In genomic region chr2:182716665-182716990, GRCh38 we compare ENCODE assay signal across 9 cellular contexts. TPM values are rescaled to one million over a fixed set of nuclear protein-coding genes. Genes with fewer than 3 reads are reported as not detected.
DNase-seq lines count a peak whose midpoint lies in the region; ATAC-seq and TF ChIP-seq lines count a peak whose summit lies in the region.
"Had no signal": no experiment of that assay in that cellular context is flagged by ENCODE, and none has a peak within 500 bp of the region (broad histone marks: within the 10 kb centered on the region; RNA-seq: fewer than 3 reads in every experiment).

No MANE protein-coding gene starts in this region.

- H3K27ac ChIP-seq in naive thymus-derived CD4-positive, alpha-beta T cell (ENCODE audit: low read depth, low read length), result peak overlapping the region; percentile 73

- CTCF ChIA-PET in activated CD4-positive, alpha-beta T cell treated with anti-CD3 and anti-CD28 coated beads for 36 hours (lab: Charles Lee), result interaction anchor here (0.8 to 1.6 kb wide), 3 partner anchors 9 to 154 kb away, joined by 4 to 7 read pairs (median 4); no protein-coding TSS in a partner anchor
- CTCF ChIA-PET in naive thymus-derived CD4-positive, alpha-beta T cell (lab: Charles Lee), result interaction anchor here (0.6 kb wide), 2 partner anchors 405 to 1696 kb away, joined by 3 read pairs; no protein-coding TSS in a partner anchor

- H3K4me1 ChIP-seq in naive thymus-derived CD4-positive, alpha-beta T cell (ENCODE audit: control insufficient read depth in 2 of 2, insufficient read depth in 2 of 2, low read length in 2 of 2), result peaks cover 9 to 16% of the 10 kb centered on the region in 2 donors

- peaks cover 0 to 8% (median 0%) of the 10 kb centered on the region in 3 experiments for H3K36me3 ChIP-seq in naive thymus-derived CD4-positive, alpha-beta T cell (ENCODE audit: control insufficient read depth in 2 of 3, insufficient read depth in 3 of 3, low read length in 3 of 3)

- H3K4me3 ChIP-seq in LNCaP clone FGC (ENCODE audit: low read depth, low read length) (peak overlapping the region; percentile 93), choroid plexus epithelial cell (ENCODE audit: low read depth, low read length) (peak overlapping the region; percentile 97)
- peak overlapping the region; percentile 86 for H3K4me3 ChIP-seq in naive thymus-derived CD4-positive, alpha-beta T cell (ENCODE audit: low read length)

- peak; percentile 24 for DNase-seq in activated CD4-positive, alpha-beta T cell treated with anti-CD3 and anti-CD28 coated beads for 36 hours
- no peak for DNase-seq in activated CD4-positive, alpha-beta T cell treated with anti-CD3 and anti-CD28 coated beads, Interleukin-2, amount 50 U/mL, for 1 hour
- DNase-seq in LNCaP clone FGC (ENCODE audit: low read depth) (no peak), choroid plexus epithelial cell (ENCODE audit: low read depth) (no peak), NCI-H226 (no peak), glutamatergic neuron (no peak)
- no peak for DNase-seq in naive thymus-derived CD4-positive, alpha-beta T cell

- no peak for TF ChIP-seq CTCF in LNCaP clone FGC (IDR thresholded peaks at IDR 0.05; ENCODE audit: control insufficient read depth, extremely low read depth, insufficient read depth)
- no peak for TF ChIP-seq CTCF in choroid plexus epithelial cell (conservative IDR thresholded peaks at IDR 0.05; ENCODE audit: low read depth, low read length)
- no peak for TF ChIP-seq CTCF in glutamatergic neuron (IDR thresholded peaks at IDR 0.05; ENCODE audit: partially characterized antibody, unreplicated experiment)

- peaks cover 3% of the 10 kb centered on the region for H3K4me1 Mint-ChIP-seq in activated CD4-positive, alpha-beta T cell treated with anti-CD3 and anti-CD28 coated beads for 36 hours
- H3K4me1 Mint-ChIP-seq in naive thymus-derived CD4-positive, alpha-beta T cell, result peaks cover 0 to 13% (median 9%) of the 10 kb centered on the region in 7 donors
- H3K4me1 Mint-ChIP-seq in glutamatergic neuron (ENCODE audit: low read depth, unreplicated experiment), result no peaks in the 10 kb centered on the region

- H3K36me3 Mint-ChIP-seq in activated CD4-positive, alpha-beta T cell treated with anti-CD3 and anti-CD28 coated beads for 36 hours (ENCODE audit: low read depth), result peaks cover 4% of the 10 kb centered on the region
- peaks cover 0 to 6% (median 4%) of the 10 kb centered on the region in 5 donors for H3K36me3 Mint-ChIP-seq in naive thymus-derived CD4-positive, alpha-beta T cell
- H3K36me3 Mint-ChIP-seq in glutamatergic neuron (ENCODE audit: unreplicated experiment), result no peaks in the 10 kb centered on the region

- intact Hi-C loops in activated CD4-positive, alpha-beta T cell treated with anti-CD3 and anti-CD28 coated beads for 36 hours (cut with DNase I, micrococcal nuclease), result loop anchor here (1.0 to 5.0 kb wide), 7 partner anchors 49 to 1734 kb away; partner anchors contain the start of genes NCKAP1 (in 2 of the 2), NUP35 (in 2 of the 2), ITPRID2 (in 1 of the 2) and UBE2E3 (in 1 of the 2)
- intact Hi-C loops in naive thymus-derived CD4-positive, alpha-beta T cell (cut with micrococcal nuclease), result loop anchor here (1.0 to 5.0 kb wide), 8 partner anchors 16 to 1734 kb away; partner anchors contain the start of genes NCKAP1 (in 2 of the 2), NUP35 (in 2 of the 2), ITPRID2 (in 1 of the 2) and UBE2E3 (in 1 of the 2)

- POLR2A ChIA-PET in activated CD4-positive, alpha-beta T cell treated with anti-CD3 and anti-CD28 coated beads for 36 hours (lab: Charles Lee), result interaction anchor here (0.6 kb wide), 1 partner anchor 927 kb away, joined by 3 read pairs; no protein-coding TSS in a partner anchor
- POLR2A ChIA-PET in naive thymus-derived CD4-positive, alpha-beta T cell (lab: Charles Lee), result no interaction called here

- H3K4me3 Mint-ChIP-seq in activated CD4-positive, alpha-beta T cell treated with anti-CD3 and anti-CD28 coated beads for 36 hours, result no peak overlapping the region
- H3K4me3 Mint-ChIP-seq in naive thymus-derived CD4-positive, alpha-beta T cell, result no peak overlapping the region
- H3K4me3 Mint-ChIP-seq in glutamatergic neuron (ENCODE audit: unreplicated experiment), result no peak overlapping the region
- H3K4me3 Mint-ChIP-seq: activated T-cell treated with anti-CD3 and anti-CD28 coated beads, Interleukin-2, amount 50 U/mL, for 72 hours had no signal

- H3K27ac Mint-ChIP-seq in activated CD4-positive, alpha-beta T cell treated with anti-CD3 and anti-CD28 coated beads for 36 hours, result no peak overlapping the region
- no peak overlapping the region for H3K27ac Mint-ChIP-seq in naive thymus-derived CD4-positive, alpha-beta T cell
- H3K27ac Mint-ChIP-seq in glutamatergic neuron (ENCODE audit: unreplicated experiment), result no peak overlapping the region
- H3K27ac Mint-ChIP-seq: activated T-cell treated with anti-CD3 and anti-CD28 coated beads, Interleukin-2, amount 50 U/mL, for 72 hours had no signal

- no peaks in the 10 kb centered on the region for H3K9me3 Mint-ChIP-seq in activated CD4-positive, alpha-beta T cell treated with anti-CD3 and anti-CD28 coated beads for 36 hours (ENCODE audit: low read depth)
- no peaks in the 10 kb centered on the region for H3K9me3 Mint-ChIP-seq in naive thymus-derived CD4-positive, alpha-beta T cell
- H3K9me3 Mint-ChIP-seq in glutamatergic neuron (ENCODE audit: unreplicated experiment), result no peaks in the 10 kb centered on the region
- H3K9me3 Mint-ChIP-seq: activated T-cell treated with anti-CD3 and anti-CD28 coated beads, Interleukin-2, amount 50 U/mL, for 72 hours had no signal

- ATAC-seq in activated CD4-positive, alpha-beta T cell treated with anti-CD3 and anti-CD28 coated beads for 36 hours, result no peak
- ATAC-seq in naive thymus-derived CD4-positive, alpha-beta T cell, result no peak
- ATAC-seq in HG03432 (IDR thresholded peaks at IDR 0.05; ENCODE audit: unreplicated experiment), result no peak

- no peaks in the 10 kb centered on the region for H3K9me3 ChIP-seq in naive thymus-derived CD4-positive, alpha-beta T cell (ENCODE audit: control insufficient read depth in 2 of 3, low read length in 3 of 3)

- H3K27me3 Mint-ChIP-seq in activated CD4-positive, alpha-beta T cell treated with anti-CD3 and anti-CD28 coated beads for 36 hours, result no peaks in the 10 kb centered on the region
- peaks cover 0 to 7% (median 0%) of the 10 kb centered on the region in 5 donors for H3K27me3 Mint-ChIP-seq in naive thymus-derived CD4-positive, alpha-beta T cell
- H3K27me3 Mint-ChIP-seq in glutamatergic neuron (ENCODE audit: unreplicated experiment), result no peaks in the 10 kb centered on the region

- H3K27me3 ChIP-seq in naive thymus-derived CD4-positive, alpha-beta T cell (ENCODE audit: control insufficient read depth in 2 of 2, insufficient read depth in 2 of 2, low read length in 2 of 2), result no peaks in the 10 kb centered on the region

RNA-seq across cellular contexts. Expression of gene DNAJC10, which starts 0.6 kb away (rescaled TPM):
- 10 to 100 TPM; 41.7 to 48.9 TPM for total RNA-seq in activated CD4-positive, alpha-beta T cell treated with anti-CD3 and anti-CD28 coated beads for 36 hours
- 10 to 100 TPM; 35.9 to 70.4 (median 55.6) TPM for total RNA-seq in naive thymus-derived CD4-positive, alpha-beta T cell
- polyA plus RNA-seq in naive thymus-derived CD4-positive, alpha-beta T cell, result 10 to 100 TPM; 39.3 to 52.8 TPM
- total RNA-seq in glutamatergic neuron (ENCODE audit: unreplicated experiment), result 63.0 TPM
